Comparison of ENCODE assay signal across 1 cellular context in genomic region chr10:89245802-89246201, GRCh38.
A peak's percentile ranks its signal among the peaks of the same experiment; 100 is the strongest.
TF ChIP-seq lines count a peak whose summit lies in the region.

No MANE protein-coding gene starts in this region.

TF ChIP-seq in GM12878, 131 proteins besides CTCF, POLR2A, EP300 and RAD21:
- TF ChIP-seq RUNX3 (IDR thresholded peaks at IDR 0.05; ENCODE audit: low read length), result peak; percentile 53
- no peak for TF ChIP-seq EZH2 (IDR thresholded peaks at IDR 0.05; ENCODE audit: borderline replicate concordance, control insufficient read depth, low read depth, low read length)
- TF ChIP-seq NFYA (IDR thresholded peaks at IDR 0.05; ENCODE audit: borderline replicate concordance, low read depth, low read length), result no peak
- TF ChIP-seq ZNF687 (IDR thresholded peaks at IDR 0.05), result no peak
- TF ChIP-seq CBFB (IDR thresholded peaks at IDR 0.05; ENCODE audit: low read depth), result no peak
- no peak for TF ChIP-seq CUX1 (IDR thresholded peaks at IDR 0.05; ENCODE audit: insufficient replicate concordance, low read depth, low read length)
- no peak for TF ChIP-seq HDAC6 (IDR thresholded peaks at IDR 0.05; ENCODE audit: unreplicated experiment)
- TF ChIP-seq, protein P1, sequence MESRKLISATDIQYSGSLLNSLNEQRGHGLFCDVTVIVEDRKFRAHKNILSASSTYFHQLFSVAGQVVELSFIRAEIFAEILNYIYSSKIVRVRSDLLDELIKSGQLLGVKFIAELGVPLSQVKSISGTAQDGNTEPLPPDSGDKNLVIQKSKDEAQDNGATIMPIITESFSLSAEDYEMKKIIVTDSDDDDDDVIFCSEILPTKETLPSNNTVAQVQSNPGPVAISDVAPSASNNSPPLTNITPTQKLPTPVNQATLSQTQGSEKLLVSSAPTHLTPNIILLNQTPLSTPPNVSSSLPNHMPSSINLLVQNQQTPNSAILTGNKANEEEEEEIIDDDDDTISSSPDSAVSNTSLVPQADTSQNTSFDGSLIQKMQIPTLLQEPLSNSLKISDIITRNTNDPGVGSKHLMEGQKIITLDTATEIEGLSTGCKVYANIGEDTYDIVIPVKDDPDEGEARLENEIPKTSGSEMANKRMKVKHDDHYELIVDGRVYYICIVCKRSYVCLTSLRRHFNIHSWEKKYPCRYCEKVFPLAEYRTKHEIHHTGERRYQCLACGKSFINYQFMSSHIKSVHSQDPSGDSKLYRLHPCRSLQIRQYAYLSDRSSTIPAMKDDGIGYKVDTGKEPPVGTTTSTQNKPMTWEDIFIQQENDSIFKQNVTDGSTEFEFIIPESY (IDR thresholded peaks at IDR 0.05), result no peak
- TF ChIP-seq TCF7 (IDR thresholded peaks at IDR 0.05; ENCODE audit: borderline replicate concordance), result no peak
- TF ChIP-seq FOS (IDR thresholded peaks at IDR 0.05; ENCODE audit: borderline replicate concordance, extremely low read depth, insufficient read length), result no peak
- TF ChIP-seq ELK1 (IDR thresholded peaks at IDR 0.05; ENCODE audit: low read depth, low read length), result no peak
- no peak for TF ChIP-seq IKZF1 (conservative IDR thresholded peaks at IDR 0.05)
- TF ChIP-seq EGR1 (IDR thresholded peaks at IDR 0.05; ENCODE audit: borderline replicate concordance in 1 of 2, low read depth in 2 of 2, low read length in 2 of 2), result no peak
- TF ChIP-seq RB1 (IDR thresholded peaks at IDR 0.05; ENCODE audit: borderline replicate concordance), result no peak
- TF ChIP-seq BACH1 (IDR thresholded peaks at IDR 0.05; ENCODE audit: borderline replicate concordance), result no peak
- TF ChIP-seq SRF (IDR thresholded peaks at IDR 0.05; ENCODE audit: low read depth in 2 of 2, low read length in 2 of 2), result no peak
- TF ChIP-seq MLLT1 (IDR thresholded peaks at IDR 0.05), result no peak
- no peak for TF ChIP-seq CHD4 (IDR thresholded peaks at IDR 0.05)
- TF ChIP-seq POLR2AphosphoS5 (IDR thresholded peaks at IDR 0.05; ENCODE audit: low read length), result no peak
- no peak for TF ChIP-seq STAT3 (IDR thresholded peaks at IDR 0.05; ENCODE audit: low read depth, low read length)
- TF ChIP-seq NR2C2 (IDR thresholded peaks at IDR 0.05; ENCODE audit: borderline replicate concordance, control insufficient read depth, insufficient read length, low read depth), result no peak
- TF ChIP-seq POU2F2 (IDR thresholded peaks at IDR 0.05; ENCODE audit: borderline replicate concordance, low read depth, low read length), result peak; percentile 48; the same call in 1 of the 3 replicates
- no peak for TF ChIP-seq MYB (IDR thresholded peaks at IDR 0.05; ENCODE audit: borderline replicate concordance, low read depth, low read length)
- TF ChIP-seq PBX3 (IDR thresholded peaks at IDR 0.05; ENCODE audit: insufficient replicate concordance, low read depth, low read length), result no peak
- TF ChIP-seq MTA2 (IDR thresholded peaks at IDR 0.05; ENCODE audit: low read depth), result no peak
- TF ChIP-seq ZNF274 (IDR thresholded peaks at IDR 0.05; ENCODE audit: insufficient read depth, insufficient read length), result no peak
- TF ChIP-seq NFXL1 (IDR thresholded peaks at IDR 0.05; ENCODE audit: borderline replicate concordance), result no peak
- TF ChIP-seq HCFC1 (IDR thresholded peaks at IDR 0.05; ENCODE audit: low read length), result no peak
- TF ChIP-seq NBN (IDR thresholded peaks at IDR 0.05), result 0 out of 2 replicates have a peak, but pooled peaks have one; percentile 20
- TF ChIP-seq, protein P2, sequence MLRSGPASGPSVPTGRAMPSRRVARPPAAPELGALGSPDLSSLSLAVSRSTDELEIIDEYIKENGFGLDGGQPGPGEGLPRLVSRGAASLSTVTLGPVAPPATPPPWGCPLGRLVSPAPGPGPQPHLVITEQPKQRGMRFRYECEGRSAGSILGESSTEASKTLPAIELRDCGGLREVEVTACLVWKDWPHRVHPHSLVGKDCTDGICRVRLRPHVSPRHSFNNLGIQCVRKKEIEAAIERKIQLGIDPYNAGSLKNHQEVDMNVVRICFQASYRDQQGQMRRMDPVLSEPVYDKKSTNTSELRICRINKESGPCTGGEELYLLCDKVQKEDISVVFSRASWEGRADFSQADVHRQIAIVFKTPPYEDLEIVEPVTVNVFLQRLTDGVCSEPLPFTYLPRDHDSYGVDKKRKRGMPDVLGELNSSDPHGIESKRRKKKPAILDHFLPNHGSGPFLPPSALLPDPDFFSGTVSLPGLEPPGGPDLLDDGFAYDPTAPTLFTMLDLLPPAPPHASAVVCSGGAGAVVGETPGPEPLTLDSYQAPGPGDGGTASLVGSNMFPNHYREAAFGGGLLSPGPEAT (IDR thresholded peaks at IDR 0.05; ENCODE audit: low read depth), result peak; percentile 10; the same call in 1 of the 2 replicates
